In genomic region chr10:27600915-27601314, GRCh38 we compare ENCODE assay signal across 21 cellular contexts.
"Had no signal": no experiment of that assay in that cellular context is flagged by ENCODE, and none has a peak within 500 bp of the region (broad histone marks: within the 10 kb centered on the region; RNA-seq: fewer than 3 reads in every experiment).

No MANE protein-coding gene starts in this region.

- H3K27me3 ChIP-seq: colonic mucosa, hepatocyte, right lobe of liver, stomach, transverse colon had no signal

- H3K4me1 Mint-ChIP-seq: memory B cell, mesothelial cell of epicardium, naive B cell had no signal

- H3K4me1 ChIP-seq: colonic mucosa, parathyroid adenoma, prostate gland had no signal

- H3K4me3 Mint-ChIP-seq: memory B cell, mesothelial cell of epicardium, naive B cell, nephron had no signal

- H3K4me3 ChIP-seq: colonic mucosa, hepatocyte, prostate gland, stomach, thoracic aorta, transverse colon had no signal

- DNase-seq: colonic mucosa; dermis blood vessel endothelial cell; foreskin melanocyte; head of caudate nucleus; kidney; left cardiac atrium; naive B cell; right lobe of liver; stimulated activated CD4-positive, alpha-beta T cell treated with anti-CD3 and anti-CD28 coated beads, Interleukin-2, amount 100 ng/mL, for 24 hours; stimulated activated CD4-positive, alpha-beta T cell treated with anti-CD3 and anti-CD28 coated beads, Interleukin-4, amount 100 ng/mL, for 4 hours; stimulated activated naive CD4-positive, alpha-beta T cell; stomach; substantia nigra; transverse colon had no signal

- H3K36me3 Mint-ChIP-seq: memory B cell, mesothelial cell of epicardium, naive B cell had no signal

- ATAC-seq: left cardiac atrium had no signal

- H3K9me3 ChIP-seq: colonic mucosa, prostate gland, right lobe of liver, stomach, thoracic aorta, transverse colon had no signal

- H3K36me3 ChIP-seq: colonic mucosa, prostate gland, right lobe of liver, stomach, thoracic aorta, transverse colon had no signal

- H3K27ac Mint-ChIP-seq: memory B cell, mesothelial cell of epicardium had no signal

- H3K27ac ChIP-seq: colonic mucosa, hepatocyte, parathyroid adenoma, prostate gland, stomach, thoracic aorta had no signal
